In genomic region chr2:234377761-234378341, GRCh38 we compare ENCODE assay signal across 12 cellular contexts.
DNase-seq lines count a peak whose midpoint lies in the region; ATAC-seq, FAIRE-seq and TF ChIP-seq lines count a peak whose summit lies in the region.
"Had no signal": no experiment of that assay in that cellular context is flagged by ENCODE, and none has a peak within 500 bp of the region (broad histone marks: within the 10 kb centered on the region; RNA-seq: fewer than 3 reads in every experiment).

No MANE protein-coding gene starts in this region.

- H3K9me3 ChIP-seq in A549 (no peaks in the 10 kb centered on the region), GM23248 (ENCODE audit: low read depth) (no peaks in the 10 kb centered on the region)

- no peaks in the 10 kb centered on the region for H3K9me2 ChIP-seq in GM23248 (ENCODE audit: insufficient read depth)

- H3K27me3 Mint-ChIP-seq in natural killer cell treated with Interleukin-12 subunit alpha and Interleukin-12 subunit beta and Interleukin-15 and Interleukin-18, amount 100 ng/mL, for 72 hours, result no peaks in the 10 kb centered on the region

- WGBS in A549 (ENCODE audit: missing lambda C conversion rate), result 84% methylated on average over 11 of the region's 11 CpGs
- 2 to 3% methylated on average over 11 of the region's 11 CpGs for WGBS in GM23248 (ENCODE audit: low coverage in 1 of 2, low lambda C conversion rate in 2 of 2, missing lambda C conversion rate in 2 of 2), 2 experiments

- peaks cover 23% of the 10 kb centered on the region; the same call in 1 of the 2 replicates for H3F3A ChIP-seq in GM23248 (ENCODE audit: insufficient read depth)

- ATAC-seq in A549, result no peak
- ATAC-seq in natural killer cell treated with Interleukin-12 subunit alpha and Interleukin-12 subunit beta and Interleukin-15 and Interleukin-18, amount 100 ng/mL, for 72 hours, result no peak
- no peak for ATAC-seq in GM21576 (IDR thresholded peaks at IDR 0.05; ENCODE audit: unreplicated experiment)
- ATAC-seq in HG03439 (IDR thresholded peaks at IDR 0.05; ENCODE audit: unreplicated experiment), result no peak

- no peak for TF ChIP-seq POLR2A in A549 (IDR thresholded peaks at IDR 0.05; ENCODE audit: low read length)

- TF ChIP-seq RAD21 in A549 (conservative IDR thresholded peaks at IDR 0.05 in 1 of 2, IDR thresholded peaks at IDR 0.05 in 1 of 2), result no peak

- in situ Hi-C loops in GM23248 (cut with MboI), result no loop called here

- H3K27me3 ChIP-seq in GM23248 (replicated peaks; ENCODE audit: insufficient read depth), result no peaks in the 10 kb centered on the region

- H3K27ac Mint-ChIP-seq in natural killer cell treated with Interleukin-12 subunit alpha and Interleukin-12 subunit beta and Interleukin-15 and Interleukin-18, amount 100 ng/mL, for 72 hours, result peak overlapping the region in 1 of 2 donors; percentile 27

- POLR2A ChIA-PET in A549 (lab: Yijun Ruan, JAX), result no interaction called here

- H2AFZ ChIP-seq in GM23248, result peak overlapping the region; percentile 85

- no peak overlapping the region for H3K4me3 Mint-ChIP-seq in natural killer cell treated with Interleukin-12 subunit alpha and Interleukin-12 subunit beta and Interleukin-15 and Interleukin-18, amount 100 ng/mL, for 72 hours

- H3K4me1 Mint-ChIP-seq in natural killer cell treated with Interleukin-12 subunit alpha and Interleukin-12 subunit beta and Interleukin-15 and Interleukin-18, amount 100 ng/mL, for 72 hours (ENCODE audit: low read depth in 2 of 2), result peaks cover 16% of the 10 kb centered on the region in 2 donors

- no peak for FAIRE-seq in A549 (lab: Jason Lieb, UNC)

- H3K4me3 ChIP-seq in A549 (no peak overlapping the region), GM23248 (peak overlapping the region; percentile 70)

- no peaks in the 10 kb centered on the region for H3K36me3 ChIP-seq in GM23248 (ENCODE audit: low read depth)

- H3K4me1 ChIP-seq in A549 (peaks cover 33% of the 10 kb centered on the region), GM23248 (ENCODE audit: insufficient read depth) (peaks cover 20% of the 10 kb centered on the region)

- no peaks in the 10 kb centered on the region for H4K20me1 ChIP-seq in GM23248 (ENCODE audit: insufficient read depth)

- H3K4me2 ChIP-seq in A549 (0 out of 3 replicates have a peak overlapping the region, but pooled peaks have one; percentile 3), GM23248 (ENCODE audit: unreplicated experiment) (peak overlapping the region; percentile 93)

- DNase-seq in A549 (ENCODE audit: low read depth in 1 of 2, low spot score in 1 of 2) (no peak), GM23248 (peak; percentile 86), amniotic epithelial cell (ENCODE audit: low read depth) (peak; percentile 65), iris pigment epithelial cell (ENCODE audit: low read depth) (peak; percentile 40), KG1 (lab: John Stamatoyannopoulos, UW) (no peak)
- no peak for DNase-seq in natural killer cell treated with Interleukin-12 subunit alpha and Interleukin-12 subunit beta and Interleukin-15 and Interleukin-18, amount 100 ng/mL, for 72 hours (ENCODE audit: low spot score)
- DNase-seq: hypothalamus; NK-92 treated with Interleukin-12 subunit alpha and Interleukin-12 subunit beta, amount 100 ng/mL, for 24 hours; stimulated activated naive CD4-positive, alpha-beta T cell had no signal

- H3K79me2 ChIP-seq in GM23248 (ENCODE audit: insufficient read depth), result no peaks in the 10 kb centered on the region

- CTCF ChIA-PET in A549 (lab: Yijun Ruan, JAX), result interaction anchor here (0.6 kb wide), 1 partner anchor 595 kb away, joined by 3 read pairs; no protein-coding TSS in a partner anchor

- TF ChIP-seq CTCF in A549 (IDR thresholded peaks at IDR 0.05), result no peak

- no peak for TF ChIP-seq EP300 in A549 (IDR thresholded peaks at IDR 0.05)

- H3K36me3 Mint-ChIP-seq in natural killer cell treated with Interleukin-12 subunit alpha and Interleukin-12 subunit beta and Interleukin-15 and Interleukin-18, amount 100 ng/mL, for 72 hours, result no peaks in the 10 kb centered on the region

- H3K9ac ChIP-seq in GM23248, result peak overlapping the region; percentile 88

- H3K27ac ChIP-seq in A549, result peak overlapping the region; percentile 59 to 77
- peak overlapping the region; percentile 98 for H3K27ac ChIP-seq in GM23248
- H3K27ac ChIP-seq: C4-2B had no signal

- no peaks in the 10 kb centered on the region for H3K9me3 Mint-ChIP-seq in natural killer cell treated with Interleukin-12 subunit alpha and Interleukin-12 subunit beta and Interleukin-15 and Interleukin-18, amount 100 ng/mL, for 72 hours

TF ChIP-seq in A549, 52 proteins besides CTCF, POLR2A, EP300 and RAD21:
- TF ChIP-seq HDAC2 (IDR thresholded peaks at IDR 0.05), result no peak
- TF ChIP-seq CEBPB (IDR thresholded peaks at IDR 0.05), result no peak
- TF ChIP-seq ZC3H11A (IDR thresholded peaks at IDR 0.05), result no peak
- TF ChIP-seq NR3C1 (IDR thresholded peaks at IDR 0.05), result no peak
- no peak for TF ChIP-seq HOXA7 (CRISPR knock-in tag; IDR thresholded peaks at IDR 0.05)
- no peak for TF ChIP-seq HES2 (IDR thresholded peaks at IDR 0.05)
- no peak for TF ChIP-seq RFX5 (IDR thresholded peaks at IDR 0.05)
- TF ChIP-seq NPAS2 (CRISPR knock-in tag; IDR thresholded peaks at IDR 0.05; ENCODE audit: borderline replicate concordance), result no peak
- TF ChIP-seq USF2 (IDR thresholded peaks at IDR 0.05), result no peak
- no peak for TF ChIP-seq HEYL (CRISPR knock-in tag; IDR thresholded peaks at IDR 0.05)
- TF ChIP-seq, protein P1, sequence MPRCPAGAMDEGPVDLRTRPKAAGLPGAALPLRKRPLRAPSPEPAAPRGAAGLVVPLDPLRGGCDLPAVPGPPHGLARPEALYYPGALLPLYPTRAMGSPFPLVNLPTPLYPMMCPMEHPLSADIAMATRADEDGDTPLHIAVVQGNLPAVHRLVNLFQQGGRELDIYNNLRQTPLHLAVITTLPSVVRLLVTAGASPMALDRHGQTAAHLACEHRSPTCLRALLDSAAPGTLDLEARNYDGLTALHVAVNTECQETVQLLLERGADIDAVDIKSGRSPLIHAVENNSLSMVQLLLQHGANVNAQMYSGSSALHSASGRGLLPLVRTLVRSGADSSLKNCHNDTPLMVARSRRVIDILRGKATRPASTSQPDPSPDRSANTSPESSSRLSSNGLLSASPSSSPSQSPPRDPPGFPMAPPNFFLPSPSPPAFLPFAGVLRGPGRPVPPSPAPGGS (IDR thresholded peaks at IDR 0.05), result no peak
- TF ChIP-seq CHD4 (IDR thresholded peaks at IDR 0.05; ENCODE audit: borderline replicate concordance), result no peak
- TF ChIP-seq FOXS1 (CRISPR knock-in tag; IDR thresholded peaks at IDR 0.05), result no peak
- no peak for TF ChIP-seq CBX8 (IDR thresholded peaks at IDR 0.05)
- TF ChIP-seq RCOR1 (IDR thresholded peaks at IDR 0.05; ENCODE audit: low read depth, low read length), result no peak
- TF ChIP-seq, protein P2, sequence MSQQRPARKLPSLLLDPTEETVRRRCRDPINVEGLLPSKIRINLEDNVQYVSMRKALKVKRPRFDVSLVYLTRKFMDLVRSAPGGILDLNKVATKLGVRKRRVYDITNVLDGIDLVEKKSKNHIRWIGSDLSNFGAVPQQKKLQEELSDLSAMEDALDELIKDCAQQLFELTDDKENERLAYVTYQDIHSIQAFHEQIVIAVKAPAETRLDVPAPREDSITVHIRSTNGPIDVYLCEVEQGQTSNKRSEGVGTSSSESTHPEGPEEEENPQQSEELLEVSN (IDR thresholded peaks at IDR 0.05; ENCODE audit: borderline replicate concordance, low read depth), result no peak
- no peak for TF ChIP-seq ZNF302 (CRISPR knock-in tag; IDR thresholded peaks at IDR 0.05)

Comparison
In these comparisons a context has a peak if more than half of its experiments do, and no peak if none do; other contexts are left out.
1. DNase-seq: peak in GM23248 (single experiment), amniotic epithelial cell (single experiment) and iris pigment epithelial cell (single experiment); none in A549 (0 of 2), natural killer cell treated with Interleukin-12 subunit alpha and Interleukin-12 subunit beta and Interleukin-15 and Interleukin-18, amount 100 ng/mL, for 72 hours (single experiment) and KG1 (single experiment).